Comparison of ENCODE assay signal across 1 cellular context in the genomic region with DNA sequence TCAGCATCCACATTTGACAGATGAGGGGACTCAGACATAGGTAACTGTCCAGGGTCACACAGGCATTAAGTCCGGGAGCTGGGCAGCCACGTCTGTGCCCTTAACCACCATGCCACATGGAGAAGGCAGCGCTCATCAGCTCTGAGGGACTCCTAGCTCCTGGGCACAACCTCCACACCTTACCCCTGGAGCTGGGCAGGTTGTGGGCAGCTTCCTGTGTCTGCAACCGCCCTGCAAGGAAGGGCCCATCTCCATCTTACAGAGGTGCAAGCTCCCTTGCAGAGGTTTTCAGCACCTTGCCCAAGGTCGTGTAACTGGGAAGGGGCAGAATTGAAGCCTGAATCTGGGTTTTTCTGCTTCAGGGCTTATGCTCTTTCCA.
TF ChIP-seq lines count a peak whose summit lies in the region.

No MANE protein-coding gene starts in this region.

TF ChIP-seq in H1, 55 proteins besides CTCF, POLR2A, EP300 and RAD21:
- TF ChIP-seq TCF12 (IDR thresholded peaks at IDR 0.05; ENCODE audit: low read depth, low read length) (no peak), NANOG (IDR thresholded peaks at IDR 0.05; ENCODE audit: insufficient read depth, low read depth, low read length, poor library complexity, severe bottlenecking) (no peak), CHD1 (IDR thresholded peaks at IDR 0.05; ENCODE audit: low read depth, low read length) (no peak), RFX5 (IDR thresholded peaks at IDR 0.05; ENCODE audit: borderline replicate concordance, low read depth, low read length) (no peak), ZNF274 (IDR thresholded peaks at IDR 0.05; ENCODE audit: borderline replicate concordance, extremely low read depth, low read length) (no peak), CBX5 (IDR thresholded peaks at IDR 0.05; ENCODE audit: low read depth, low read length) (no peak), SIX5 (IDR thresholded peaks at IDR 0.05; ENCODE audit: low read depth, low read length) (no peak), TAF7 (optimal IDR thresholded peaks at IDR 0.05; ENCODE audit: borderline replicate concordance, low read depth, low read length) (no peak), SAP30 (IDR thresholded peaks at IDR 0.05; ENCODE audit: insufficient read depth, insufficient replicate concordance, low read length) (no peak)
- TF ChIP-seq, protein P1, sequence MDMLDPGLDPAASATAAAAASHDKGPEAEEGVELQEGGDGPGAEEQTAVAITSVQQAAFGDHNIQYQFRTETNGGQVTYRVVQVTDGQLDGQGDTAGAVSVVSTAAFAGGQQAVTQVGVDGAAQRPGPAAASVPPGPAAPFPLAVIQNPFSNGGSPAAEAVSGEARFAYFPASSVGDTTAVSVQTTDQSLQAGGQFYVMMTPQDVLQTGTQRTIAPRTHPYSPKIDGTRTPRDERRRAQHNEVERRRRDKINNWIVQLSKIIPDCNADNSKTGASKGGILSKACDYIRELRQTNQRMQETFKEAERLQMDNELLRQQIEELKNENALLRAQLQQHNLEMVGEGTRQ (IDR thresholded peaks at IDR 0.05; ENCODE audit: low read length) = no peak
- TF ChIP-seq, protein P2, sequence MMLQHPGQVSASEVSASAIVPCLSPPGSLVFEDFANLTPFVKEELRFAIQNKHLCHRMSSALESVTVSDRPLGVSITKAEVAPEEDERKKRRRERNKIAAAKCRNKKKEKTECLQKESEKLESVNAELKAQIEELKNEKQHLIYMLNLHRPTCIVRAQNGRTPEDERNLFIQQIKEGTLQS (IDR thresholded peaks at IDR 0.05; ENCODE audit: insufficient read depth, low read depth, low read length) = no peak
TF ChIP-seq in H1: peak in this region for 0.
